ENCODE assay signal across 8 cellular contexts in genomic region chr12:123436017-123436964, GRCh38. TPM values are rescaled to one million over a fixed set of nuclear protein-coding genes. Genes with fewer than 3 reads are reported as not detected.
DNase-seq lines count a peak whose midpoint lies in the region; ATAC-seq and TF ChIP-seq lines count a peak whose summit lies in the region.

Gene RILPL2, minus strand, starts transcription at chr12:123436684. Its CDS starts 264 bp downstream, at chr12:123436420.

- no peak for TF ChIP-seq CTCF in cardiac muscle cell (IDR thresholded peaks at IDR 0.05; ENCODE audit: low read depth, low read length)
- TF ChIP-seq CTCF in parathyroid adenoma (IDR thresholded peaks at IDR 0.05), result no peak
- peak in 1 of 2 experiments; percentile 33 for TF ChIP-seq CTCF in tibial artery (IDR thresholded peaks at IDR 0.05)

- H3K27ac ChIP-seq in cardiac muscle cell, result peak within 1 kb of the TSS; percentile 62
- H3K27ac ChIP-seq in parathyroid adenoma, result peak within 1 kb of the TSS; percentile 40
- H3K27ac ChIP-seq in tibial artery, result peak within 1 kb of the TSS; percentile 90 to 94

- H3K27me3 ChIP-seq in cardiac muscle cell, result no peaks in the 10 kb centered on the region
- H3K27me3 ChIP-seq in parathyroid adenoma (ENCODE audit: control insufficient read depth, insufficient read depth, low read length), result no peaks in the 10 kb centered on the region
- H3K27me3 ChIP-seq in tibial artery, result no peaks in the 10 kb centered on the region

- intact Hi-C loops in tibial artery (cut with DNase I; ENCODE audit: low total_unique reads), result loop anchor here (5.0 kb wide), 1 partner anchor 146 kb away; the partner anchor contains the start of gene TMED2

- peak within 1 kb of the TSS; percentile 72 for H3K4me3 ChIP-seq in Jurkat, Clone E6-1 (ENCODE audit: low read length)
- H3K4me3 ChIP-seq in cardiac muscle cell (peak within 1 kb of the TSS; percentile 84), parathyroid adenoma (ENCODE audit: low read depth, low read length) (peak within 1 kb of the TSS; percentile 97), tibial artery (peak within 1 kb of the TSS; percentile 90)

- H3K9ac ChIP-seq in ES-I3 (ENCODE audit: low read depth, low read length) (peak within 1 kb of the TSS; percentile 76), parathyroid adenoma (no peak within 1 kb of the TSS)

- H3K4me1 ChIP-seq in ES-I3 (ENCODE audit: insufficient read depth, low read length) (no peaks in the 10 kb centered on the region), cardiac muscle cell (ENCODE audit: low read depth) (no peaks in the 10 kb centered on the region), parathyroid adenoma (no peaks in the 10 kb centered on the region), tibial artery (peaks cover 0 to 45% (median 29%) of the 10 kb centered on the region in 4 donors)

- H3K79me2 ChIP-seq in parathyroid adenoma, result peaks cover 11% of the 10 kb centered on the region

- H3K27me3 Mint-ChIP-seq in activated naive CD8-positive, alpha-beta T cell treated with anti-CD3 and anti-CD28 coated beads for 36 hours, result no peaks in the 10 kb centered on the region

- DNase-seq in Jurkat, Clone E6-1 (ENCODE audit: low read depth, low spot score), result peak; percentile 76
- DNase-seq in SKM-1 treated with dmso at 0.1 percent for 144 hours (lab: John Stamatoyannopoulos, UW; ENCODE audit: unreplicated experiment) (peak; percentile 80), cardiac muscle cell (ENCODE audit: low read depth in 1 of 2, low spot score in 1 of 2) (peak; percentile 78 to 92), tibial artery (peak; percentile 92 to 95)
- peak; percentile 97 for DNase-seq in activated naive CD8-positive, alpha-beta T cell treated with anti-CD3 and anti-CD28 coated beads for 36 hours

- peaks cover 40% of the 10 kb centered on the region for H3K4me1 Mint-ChIP-seq in activated naive CD8-positive, alpha-beta T cell treated with anti-CD3 and anti-CD28 coated beads for 36 hours

- H3K9me3 ChIP-seq in ES-I3 (ENCODE audit: control insufficient read depth, insufficient read depth, low read length) (no peaks in the 10 kb centered on the region), cardiac muscle cell (ENCODE audit: low read depth) (no peaks in the 10 kb centered on the region), parathyroid adenoma (ENCODE audit: control insufficient read depth, low read length) (no peaks in the 10 kb centered on the region), tibial artery (no peaks in the 10 kb centered on the region)

- peaks cover 34% of the 10 kb centered on the region for H3K36me3 Mint-ChIP-seq in activated naive CD8-positive, alpha-beta T cell treated with anti-CD3 and anti-CD28 coated beads for 36 hours

- peak within 1 kb of the TSS; percentile 99 for H3K4me2 ChIP-seq in parathyroid adenoma (ENCODE audit: low read length)

- peak within 1 kb of the TSS; percentile 99 for H3K4me3 Mint-ChIP-seq in activated naive CD8-positive, alpha-beta T cell treated with anti-CD3 and anti-CD28 coated beads for 36 hours

- H3K36me3 ChIP-seq in ES-I3 (ENCODE audit: insufficient read depth, low read length) (no peaks in the 10 kb centered on the region), cardiac muscle cell (no peaks in the 10 kb centered on the region), parathyroid adenoma (ENCODE audit: control insufficient read depth, insufficient read depth, low read length) (no peaks in the 10 kb centered on the region), tibial artery (peaks cover 0 to 7% (median 3%) of the 10 kb centered on the region in 3 donors)

- ATAC-seq in GM21717 (IDR thresholded peaks at IDR 0.05; ENCODE audit: unreplicated experiment), result peak; percentile 74

- H3K27ac Mint-ChIP-seq in activated naive CD8-positive, alpha-beta T cell treated with anti-CD3 and anti-CD28 coated beads for 36 hours, result peak within 1 kb of the TSS; percentile 99

- no peaks in the 10 kb centered on the region for H3K9me3 Mint-ChIP-seq in activated naive CD8-positive, alpha-beta T cell treated with anti-CD3 and anti-CD28 coated beads for 36 hours

- peak within 1 kb of the TSS; percentile 94 for H2AFZ ChIP-seq in parathyroid adenoma

RNA-seq across cellular contexts. Expression of gene RILPL2, which starts in this region (rescaled TPM):
- polyA plus RNA-seq in Jurkat, Clone E6-1 (2012; ENCODE audit: insufficient read depth, insufficient read length), result 6.9 TPM
- total RNA-seq in activated naive CD8-positive, alpha-beta T cell treated with anti-CD3 and anti-CD28 coated beads for 36 hours, result 10 to 100 TPM; 18.2 to 18.5 TPM
- total RNA-seq in cardiac muscle cell, result 2.9 and 3.2 TPM in 2 replicates
- 4.6 and 5.7 TPM in 2 replicates for polyA plus RNA-seq in cardiac muscle cell

Comparison
In these comparisons a context has a peak if more than half of its experiments do, and no peak if none do; other contexts are left out.
1. Peak in every context shown above with its lines: DNase-seq, ATAC-seq, H3K4me3 ChIP-seq and H3K27ac ChIP-seq.
2. H3K27ac ChIP-seq: peak in every context shown above with its lines; median percentile 92 in tibial artery; 62 in cardiac muscle cell; 40 in parathyroid adenoma.